ENCODE assay signal across 8 cellular contexts in the genomic region with DNA sequence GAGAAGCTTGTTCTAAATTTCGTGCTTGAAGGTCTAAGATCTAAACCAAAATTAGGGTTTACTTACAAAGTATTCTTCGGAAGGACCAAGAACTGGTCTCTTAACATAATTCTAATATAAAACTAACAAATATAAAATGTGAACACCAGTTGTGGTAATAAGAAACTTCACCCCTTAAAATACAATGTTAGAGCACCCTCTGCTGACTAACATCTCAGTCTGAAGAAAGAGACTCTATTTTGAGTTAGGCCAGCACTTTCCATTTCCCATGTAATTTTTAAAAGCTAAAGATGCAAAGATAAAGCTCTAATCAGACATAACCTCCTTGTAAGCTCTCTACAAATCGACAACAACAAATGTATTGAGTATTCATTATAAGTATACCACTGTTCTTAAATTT. TPM values are rescaled to one million over a fixed set of nuclear protein-coding genes. Genes with fewer than 3 reads are reported as not detected.
DNase-seq lines count a peak whose midpoint lies in the region; ATAC-seq, FAIRE-seq and TF ChIP-seq lines count a peak whose summit lies in the region.

No MANE protein-coding gene starts in this region.

- H3K79me2 ChIP-seq in GM23338 (replicated peaks; ENCODE audit: insufficient read depth) = peaks cover 81% of the 10 kb centered on the region

- no peaks in the 10 kb centered on the region for H3K9me3 Mint-ChIP-seq in GM23338

- H4K20me1 ChIP-seq in GM23338 (replicated peaks; ENCODE audit: insufficient read depth) = peaks cover 8% of the 10 kb centered on the region

- DNase-seq in Ammon's horn (ENCODE audit: low spot score) = peak; percentile 43
- peak; percentile 53 for DNase-seq in GM23338 (ENCODE audit: low spot score)
- no peak for DNase-seq in mucosa of gallbladder (ENCODE audit: low spot score)
- DNase-seq in islet precursor cell = no peak

- H3K9me2 ChIP-seq in GM23338 (ENCODE audit: insufficient read depth) = no peaks in the 10 kb centered on the region

- no peaks in the 10 kb centered on the region for H3K36me3 ChIP-seq in GM23338 (ENCODE audit: insufficient read depth)

- no peaks in the 10 kb centered on the region for H3K27me3 Mint-ChIP-seq in GM23338 (ENCODE audit: insufficient read depth, low read depth, poor library complexity)

- H3K27ac Mint-ChIP-seq in GM23338 = no peak overlapping the region

- H3K27me3 ChIP-seq in GM23338 (ENCODE audit: insufficient read depth) = no peaks in the 10 kb centered on the region

- H3K4me1 Mint-ChIP-seq in GM23338 = no peaks in the 10 kb centered on the region

- peak; percentile 58 to 61 for TF ChIP-seq CTCF in GM23338 (conservative IDR thresholded peaks at IDR 0.05; ENCODE audit: low read depth in 2 of 2)
- TF ChIP-seq CTCF in WI38 (IDR thresholded peaks at IDR 0.05; ENCODE audit: low read depth, low read length) = peak; percentile 13; the same call in 1 of the 2 replicates

- H3K4me1 ChIP-seq in GM23338 (ENCODE audit: insufficient read depth) = no peaks in the 10 kb centered on the region

- H3F3A ChIP-seq in GM23338 (replicated peaks; ENCODE audit: low read depth) = no peaks in the 10 kb centered on the region

- FAIRE-seq in islet of Langerhans (lab: Jason Lieb, UNC) = peak; percentile 98

- ATAC-seq in GM23338 (no peak), GM18505 (IDR thresholded peaks at IDR 0.05; ENCODE audit: unreplicated experiment) (no peak), HG03175 (IDR thresholded peaks at IDR 0.05; ENCODE audit: unreplicated experiment) (no peak)

- H3K27ac ChIP-seq in GM23338 (ENCODE audit: low read depth) = no peak overlapping the region

- H3K4me2 ChIP-seq in GM23338 = no peak overlapping the region

- TF ChIP-seq POLR2A in GM18505 (IDR thresholded peaks at IDR 0.05; ENCODE audit: borderline replicate concordance, extremely low read depth, insufficient read depth, insufficient read length) = no peak

- H3K4me3 Mint-ChIP-seq in GM23338 = no peak overlapping the region

- no peak overlapping the region for H2AFZ ChIP-seq in GM23338

- peaks cover 2% of the 10 kb centered on the region; the same call in 1 of the 3 replicates for H3K36me3 Mint-ChIP-seq in GM23338 (ENCODE audit: low read depth)

- H3K4me3 ChIP-seq in GM23338 (no peak overlapping the region), WI38 (ENCODE audit: low read depth, low read length) (no peak overlapping the region)

TF ChIP-seq in GM23338, 12 proteins besides CTCF, POLR2A, EP300 and RAD21:
- TF ChIP-seq NANOG (IDR thresholded peaks at IDR 0.05; ENCODE audit: borderline replicate concordance) (no peak), ZNF114 (CRISPR knock-in tag; IDR thresholded peaks at IDR 0.05) (no peak), POLR2AphosphoS5 (IDR thresholded peaks at IDR 0.05; ENCODE audit: low read depth) (no peak), EZH2phosphoT487 (IDR thresholded peaks at IDR 0.05; ENCODE audit: unreplicated experiment) (no peak)
- TF ChIP-seq, protein P1, sequence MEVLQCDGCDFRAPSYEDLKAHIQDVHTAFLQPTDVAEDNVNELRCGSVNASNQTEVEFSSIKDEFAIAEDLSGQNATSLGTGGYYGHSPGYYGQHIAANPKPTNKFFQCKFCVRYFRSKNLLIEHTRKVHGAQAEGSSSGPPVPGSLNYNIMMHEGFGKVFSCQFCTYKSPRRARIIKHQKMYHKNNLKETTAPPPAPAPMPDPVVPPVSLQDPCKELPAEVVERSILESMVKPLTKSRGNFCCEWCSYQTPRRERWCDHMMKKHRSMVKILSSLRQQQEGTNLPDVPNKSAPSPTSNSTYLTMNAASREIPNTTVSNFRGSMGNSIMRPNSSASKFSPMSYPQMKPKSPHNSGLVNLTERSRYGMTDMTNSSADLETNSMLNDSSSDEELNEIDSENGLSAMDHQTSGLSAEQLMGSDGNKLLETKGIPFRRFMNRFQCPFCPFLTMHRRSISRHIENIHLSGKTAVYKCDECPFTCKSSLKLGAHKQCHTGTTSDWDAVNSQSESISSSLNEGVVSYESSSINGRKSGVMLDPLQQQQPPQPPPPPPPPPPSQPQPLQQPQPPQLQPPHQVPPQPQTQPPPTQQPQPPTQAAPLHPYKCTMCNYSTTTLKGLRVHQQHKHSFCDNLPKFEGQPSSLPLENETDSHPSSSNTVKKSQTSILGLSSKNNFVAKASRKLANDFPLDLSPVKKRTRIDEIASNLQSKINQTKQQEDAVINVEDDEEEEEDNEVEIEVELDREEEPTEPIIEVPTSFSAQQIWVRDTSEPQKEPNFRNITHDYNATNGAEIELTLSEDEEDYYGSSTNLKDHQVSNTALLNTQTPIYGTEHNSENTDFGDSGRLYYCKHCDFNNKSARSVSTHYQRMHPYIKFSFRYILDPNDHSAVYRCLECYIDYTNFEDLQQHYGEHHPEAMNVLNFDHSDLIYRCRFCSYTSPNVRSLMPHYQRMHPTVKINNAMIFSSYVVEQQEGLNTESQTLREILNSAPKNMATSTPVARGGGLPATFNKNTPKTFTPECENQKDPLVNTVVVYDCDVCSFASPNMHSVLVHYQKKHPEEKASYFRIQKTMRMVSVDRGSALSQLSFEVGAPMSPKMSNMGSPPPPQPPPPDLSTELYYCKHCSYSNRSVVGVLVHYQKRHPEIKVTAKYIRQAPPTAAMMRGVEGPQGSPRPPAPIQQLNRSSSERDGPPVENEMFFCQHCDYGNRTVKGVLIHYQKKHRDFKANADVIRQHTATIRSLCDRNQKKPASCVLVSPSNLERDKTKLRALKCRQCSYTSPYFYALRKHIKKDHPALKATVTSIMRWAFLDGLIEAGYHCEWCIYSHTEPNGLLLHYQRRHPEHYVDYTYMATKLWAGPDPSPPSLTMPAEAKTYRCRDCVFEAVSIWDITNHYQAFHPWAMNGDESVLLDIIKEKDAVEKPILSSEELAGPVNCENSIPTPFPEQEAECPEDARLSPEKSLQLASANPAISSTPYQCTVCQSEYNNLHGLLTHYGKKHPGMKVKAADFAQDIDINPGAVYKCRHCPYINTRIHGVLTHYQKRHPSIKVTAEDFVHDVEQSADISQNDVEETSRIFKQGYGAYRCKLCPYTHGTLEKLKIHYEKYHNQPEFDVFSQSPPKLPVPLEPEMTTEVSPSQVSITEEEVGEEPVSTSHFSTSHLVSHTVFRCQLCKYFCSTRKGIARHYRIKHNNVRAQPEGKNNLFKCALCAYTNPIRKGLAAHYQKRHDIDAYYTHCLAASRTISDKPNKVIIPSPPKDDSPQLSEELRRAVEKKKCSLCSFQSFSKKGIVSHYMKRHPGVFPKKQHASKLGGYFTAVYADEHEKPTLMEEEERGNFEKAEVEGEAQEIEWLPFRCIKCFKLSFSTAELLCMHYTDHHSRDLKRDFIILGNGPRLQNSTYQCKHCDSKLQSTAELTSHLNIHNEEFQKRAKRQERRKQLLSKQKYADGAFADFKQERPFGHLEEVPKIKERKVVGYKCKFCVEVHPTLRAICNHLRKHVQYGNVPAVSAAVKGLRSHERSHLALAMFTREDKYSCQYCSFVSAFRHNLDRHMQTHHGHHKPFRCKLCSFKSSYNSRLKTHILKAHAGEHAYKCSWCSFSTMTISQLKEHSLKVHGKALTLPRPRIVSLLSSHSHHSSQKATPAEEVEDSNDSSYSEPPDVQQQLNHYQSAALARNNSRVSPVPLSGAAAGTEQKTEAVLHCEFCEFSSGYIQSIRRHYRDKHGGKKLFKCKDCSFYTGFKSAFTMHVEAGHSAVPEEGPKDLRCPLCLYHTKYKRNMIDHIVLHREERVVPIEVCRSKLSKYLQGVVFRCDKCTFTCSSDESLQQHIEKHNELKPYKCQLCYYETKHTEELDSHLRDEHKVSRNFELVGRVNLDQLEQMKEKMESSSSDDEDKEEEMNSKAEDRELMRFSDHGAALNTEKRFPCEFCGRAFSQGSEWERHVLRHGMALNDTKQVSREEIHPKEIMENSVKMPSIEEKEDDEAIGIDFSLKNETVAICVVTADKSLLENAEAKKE (CRISPR knock-in tag; IDR thresholded peaks at IDR 0.05) = no peak
TF ChIP-seq in GM23338: peak in this region for 0.

RNA-seq across cellular contexts. Expression of gene ATG5, which starts 24.6 kb away (rescaled TPM):
- total RNA-seq in GM23338 (2014; rRNA removed; shearing (Covaris generic)) = 48.2 and 51.1 TPM in 2 replicates
- 25.8 and 31.6 TPM in 2 replicates for polyA plus RNA-seq in GM23338 (2016; fragmentation: Nextera tagmentation; extraction: Ambion mirVana)
- total RNA-seq in mucosa of gallbladder = 29.7 TPM

RNA-seq across cellular contexts. Expression of gene CRYBG1, which starts 59.6 kb away (rescaled TPM):
- total RNA-seq in GM23338 (2014; rRNA removed; shearing (Covaris generic)) = 17.2 and 19.3 TPM in 2 replicates
- polyA plus RNA-seq in GM23338 (2016; fragmentation: Nextera tagmentation; extraction: Ambion mirVana) = 3.4 and 3.7 TPM in 2 replicates
- 18.2 TPM for total RNA-seq in mucosa of gallbladder

Comparison
In these comparisons a context has a peak if more than half of its experiments do, and no peak if none do; other contexts are left out.
1. DNase-seq: peak in Ammon's horn (single experiment) and GM23338 (single experiment); none in mucosa of gallbladder (single experiment) and islet precursor cell (single experiment).